In the genomic region with DNA sequence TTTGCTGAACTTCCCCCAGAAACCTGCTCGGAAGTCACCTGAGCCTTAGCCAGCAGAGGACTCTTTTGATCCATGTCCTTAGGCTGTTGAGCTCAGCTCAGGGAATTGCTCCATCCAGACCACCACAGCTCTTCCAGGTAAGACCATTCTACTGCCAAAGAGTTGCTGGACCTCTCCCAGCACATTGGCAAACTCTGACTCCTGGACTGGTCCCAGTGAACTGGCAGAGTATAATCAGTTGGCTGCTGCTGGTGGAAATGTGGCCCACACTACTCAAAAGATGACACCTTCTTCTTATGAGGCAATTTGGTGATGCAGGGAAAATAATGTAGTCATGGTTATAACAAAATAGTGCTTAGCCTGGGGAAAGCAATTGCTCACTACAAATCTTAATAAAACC, we compare ENCODE assay signal across 17 cellular contexts.
DNase-seq lines count a peak whose midpoint lies in the region; ATAC-seq, FAIRE-seq and TF ChIP-seq lines count a peak whose summit lies in the region.
"Had no signal": no experiment of that assay in that cellular context is flagged by ENCODE, and none has a peak within 500 bp of the region (broad histone marks: within the 10 kb centered on the region; RNA-seq: fewer than 3 reads in every experiment).

No MANE protein-coding gene starts in this region.

- no peak overlapping the region for H3K4me3 ChIP-seq in H1 (ENCODE audit: extremely low read depth in 1 of 4, insufficient read depth in 2 of 4, low read depth in 3 of 4, low read length in 4 of 4)
- no peak overlapping the region for H3K4me3 ChIP-seq in left ventricle myocardium inferior

- no peak overlapping the region for H2BK15ac ChIP-seq in H1 (ENCODE audit: low read length)

- TF ChIP-seq CTCF in H1 (IDR thresholded peaks at IDR 0.05; ENCODE audit: control extremely low read depth in 1 of 3, insufficient read depth in 1 of 3, low read depth in 1 of 3, low read length in 3 of 3) (no peak), left ventricle myocardium inferior (IDR thresholded peaks at IDR 0.05; ENCODE audit: borderline replicate concordance) (no peak), D721Med (IDR thresholded peaks at IDR 0.05; ENCODE audit: insufficient read depth, missing control alignments) (no peak)

- no peak overlapping the region for H4K91ac ChIP-seq in H1 (replicated peaks; ENCODE audit: insufficient read length, low read length)

- H2AFZ ChIP-seq in H1 (ENCODE audit: low read length): peak overlapping the region; percentile 73; the same call in 1 of the 2 replicates

- no peak overlapping the region for H2BK120ac ChIP-seq in H1 (replicated peaks; ENCODE audit: low read depth, low read length)

- intact Hi-C loops in Right ventricle myocardium superior (cut with DNase I): loop anchor here (10.0 kb wide), 1 partner anchor 570 kb away; no protein-coding TSS in a partner anchor
- intact Hi-C loops in cardiac septum (cut with DNase I): loop anchor here (5.0 kb wide), 1 partner anchor 307 kb away; the partner anchor contains the start of gene FIGN
- intact Hi-C loops in left ventricle myocardium inferior (cut with micrococcal nuclease): no loop called here

- no peaks in the 10 kb centered on the region for H3K79me1 ChIP-seq in H1 (ENCODE audit: low read depth, low read length)

- H3K23me2 ChIP-seq in H1 (ENCODE audit: low read depth, low read length): no peaks in the 10 kb centered on the region

- peak in 1 of 2 experiments; percentile 11; a peak in 1 of 4 replicates for TF ChIP-seq RAD21 in H1 (IDR thresholded peaks at IDR 0.05 in 1 of 2, conservative IDR thresholded peaks at IDR 0.05 in 1 of 2; ENCODE audit: low read depth in 2 of 2, low read length in 2 of 2)

- H3K14ac ChIP-seq in H1 (ENCODE audit: insufficient read length): no peak overlapping the region

- H2BK5ac ChIP-seq in H1 (ENCODE audit: low read depth, low read length): no peak overlapping the region

- no peak overlapping the region for H3K18ac ChIP-seq in H1 (ENCODE audit: extremely low read depth, low read length)

- no peak overlapping the region for H2BK20ac ChIP-seq in H1 (ENCODE audit: low read length)

- TF ChIP-seq EP300 in H1 (IDR thresholded peaks at IDR 0.05; ENCODE audit: borderline replicate concordance in 1 of 2, low read depth in 2 of 2, low read length in 2 of 2): no peak

- no peak overlapping the region for H3K9ac ChIP-seq in H1 (replicated peaks in 1 of 4; ENCODE audit: extremely low read depth in 1 of 4, low read depth in 3 of 4, low read length in 3 of 4)

- no peaks in the 10 kb centered on the region for H4K20me1 ChIP-seq in H1 (replicated peaks in 1 of 2; ENCODE audit: control insufficient read depth in 1 of 2, insufficient read depth in 2 of 2, low read length in 2 of 2)

- peak overlapping the region; percentile 16 for H3K56ac ChIP-seq in H1 (replicated peaks; ENCODE audit: insufficient read length, low read depth, low read length)

- no peak overlapping the region for H2BK12ac ChIP-seq in H1 (ENCODE audit: low read depth, low read length)

- no peaks in the 10 kb centered on the region for H3K36me3 ChIP-seq in H1 (ENCODE audit: control insufficient read depth in 2 of 4, insufficient read depth in 4 of 4, low read length in 3 of 4)
- no peaks in the 10 kb centered on the region for H3K36me3 ChIP-seq in left ventricle myocardium inferior

- WGBS in H1 (ENCODE audit: extremely low coverage in 1 of 2, insufficient coverage in 1 of 2, insufficient read length in 1 of 2, insufficient replicate concordance in 2 of 2, low coverage in 1 of 2, low lambda C conversion rate in 2 of 2, missing lambda C conversion rate in 1 of 2), 2 experiments: 89% methylated on average over 1 of the region's 1 CpG; no CpG with 5 or more reads in 1 of the 2 experiments

- ATAC-seq in Right ventricle myocardium superior (ENCODE audit: poor library complexity): peak; percentile 98
- ATAC-seq in GM19324 (IDR thresholded peaks at IDR 0.05; ENCODE audit: low FRiP score, unreplicated experiment): no peak
- ATAC-seq: Panc1 had no signal

- DNase-seq in Right ventricle myocardium superior: peak; percentile 64
- DNase-seq in cardiac septum (ENCODE audit: low spot score): no peak
- no peak for DNase-seq in H1 (ENCODE audit: low read depth in 1 of 2, low spot score in 2 of 2)
- peak; percentile 41 for DNase-seq in left ventricle myocardium inferior
- DNase-seq in HK-2 (ENCODE audit: unreplicated experiment): no peak
- no peak for DNase-seq in mesenteric fat pad (ENCODE audit: low spot score)
- DNase-seq in D721Med (ENCODE audit: insufficient read length, low spot score): no peak
- DNase-seq: COR-L47, DMS53, NCI-H1048, NCI-H146, NCI-H748 treated with DMSO at 0.1 percent for 48 hours, SHP77 had no signal

- H3K4me1 ChIP-seq in H1 (replicated peaks in 1 of 4; ENCODE audit: control insufficient read depth in 3 of 4, insufficient read depth in 4 of 4, low read length in 3 of 4) (no peaks in the 10 kb centered on the region), left ventricle myocardium inferior (peaks cover 8% of the 10 kb centered on the region)

- H3K27ac ChIP-seq in H1 (ENCODE audit: low read depth, low read length) (no peak overlapping the region), left ventricle myocardium inferior (replicated peaks) (no peak overlapping the region)
- H3K27ac ChIP-seq: C4-2B had no signal

- no peak overlapping the region for H3K23ac ChIP-seq in H1 (ENCODE audit: insufficient read length)

- no peaks in the 10 kb centered on the region for H3K27me3 ChIP-seq in H1 (replicated peaks in 1 of 4; ENCODE audit: control insufficient read depth in 3 of 4, extremely low read depth in 1 of 4, insufficient read depth in 3 of 4, low read length in 3 of 4)
- H3K27me3 ChIP-seq in left ventricle myocardium inferior (ENCODE audit: low read depth): no peaks in the 10 kb centered on the region

- H4K5ac ChIP-seq in H1 (ENCODE audit: insufficient read length, low read depth, low read length): no peak overlapping the region

- no peak for TF ChIP-seq POLR2A in H1 (IDR thresholded peaks at IDR 0.05; ENCODE audit: control extremely low read depth in 1 of 2, low read depth in 2 of 2, low read length in 2 of 2)

- H3K9me3 ChIP-seq in H1 (ENCODE audit: insufficient read depth in 2 of 2, low read depth in 1 of 2, low read length in 1 of 2) (no peaks in the 10 kb centered on the region), left ventricle myocardium inferior (replicated peaks) (peaks cover 14% of the 10 kb centered on the region)

- no peaks in the 10 kb centered on the region for H3K79me2 ChIP-seq in H1 (ENCODE audit: control insufficient read depth in 1 of 2, insufficient read depth in 2 of 2, low read length in 2 of 2)

- H4K8ac ChIP-seq in H1 (ENCODE audit: extremely low read depth, insufficient read depth, low read length): no peak overlapping the region

- POLR2A ChIA-PET in H1 (lab: Charles Lee; ENCODE audit: partially characterized antibody): no interaction called here

- no peak overlapping the region for H2AK5ac ChIP-seq in H1 (ENCODE audit: low read depth, low read length)

- H3K4me2 ChIP-seq in H1 (ENCODE audit: insufficient read depth in 1 of 2, low read depth in 2 of 2, low read length in 2 of 2): no peak overlapping the region

- CTCF ChIA-PET in H1 (lab: Charles Lee; ENCODE audit: partially characterized antibody): interaction anchor here (0.9 kb wide), 1 partner anchor 16 kb away, joined by 3 read pairs; no protein-coding TSS in a partner anchor

- no peak for FAIRE-seq in H1 (lab: Jason Lieb, UNC)
- FAIRE-seq in D721Med (lab: Jason Lieb, UNC): no peak
- FAIRE-seq: GM18507 had no signal

- no peak overlapping the region for H3K4ac ChIP-seq in H1 (replicated peaks; ENCODE audit: insufficient read length, low read depth, low read length)

TF ChIP-seq in H1, 55 proteins besides CTCF, POLR2A, EP300 and RAD21:
- TF ChIP-seq TAF7 (optimal IDR thresholded peaks at IDR 0.05; ENCODE audit: borderline replicate concordance, low read depth, low read length) (no peak), GTF2F1 (IDR thresholded peaks at IDR 0.05; ENCODE audit: borderline replicate concordance, low read depth, low read length) (no peak), CHD2 (IDR thresholded peaks at IDR 0.05; ENCODE audit: low read length) (no peak), SP4 (IDR thresholded peaks at IDR 0.05; ENCODE audit: low read length) (no peak), JUN (IDR thresholded peaks at IDR 0.05; ENCODE audit: low read depth, low read length) (no peak)

Comparison
In these comparisons a context has a peak if more than half of its experiments do, and no peak if none do; other contexts are left out.
1. DNase-seq: peak in Right ventricle myocardium superior (single experiment) and left ventricle myocardium inferior (single experiment); none in cardiac septum (single experiment), H1 (0 of 2), HK-2 (single experiment), mesenteric fat pad (single experiment) and D721Med (single experiment).